8 cellular contexts compared by ENCODE assay signal in the genomic region with DNA sequence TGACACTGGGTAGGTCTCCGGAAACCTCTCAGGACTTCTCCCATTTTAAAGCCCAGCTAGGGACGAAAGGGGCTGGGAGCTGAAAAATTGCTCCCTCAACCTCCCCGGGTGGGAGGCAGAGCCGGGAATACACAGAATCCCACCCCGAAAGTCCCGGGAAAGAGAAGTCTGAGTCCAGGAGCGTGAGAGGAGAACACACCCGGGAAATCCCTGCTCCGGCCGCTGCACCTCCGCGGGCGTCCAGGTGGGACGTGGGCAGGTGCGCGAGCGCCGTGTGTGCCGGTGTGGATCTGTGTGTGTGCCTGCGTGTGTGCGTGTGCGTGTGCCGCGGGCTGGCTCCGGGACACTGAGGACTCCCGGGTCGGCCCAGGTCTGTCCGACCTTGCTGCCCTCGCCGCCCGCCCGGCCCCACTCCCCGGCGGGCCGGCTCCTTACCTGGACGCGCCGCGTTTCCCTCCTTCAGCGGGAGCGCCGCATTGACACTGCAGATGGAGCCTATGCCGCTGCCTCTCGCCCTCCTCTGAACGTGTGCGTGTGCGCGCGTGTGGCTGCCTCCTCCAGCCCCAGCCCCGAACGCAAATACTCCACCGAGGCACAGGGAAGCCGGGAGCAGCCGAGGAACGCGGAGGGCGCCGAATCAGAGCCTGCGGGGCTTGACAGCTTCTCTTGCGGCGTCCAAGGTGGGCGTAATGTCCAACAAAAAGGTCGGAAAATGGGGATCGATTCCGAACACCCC. TPM values are rescaled to one million over a fixed set of nuclear protein-coding genes. Genes with fewer than 3 reads are reported as not detected.
A peak's percentile ranks its signal among the peaks of the same experiment; 100 is the strongest.
DNase-seq lines count a peak whose midpoint lies in the region; ATAC-seq and TF ChIP-seq lines count a peak whose summit lies in the region.

A gene with protein sequence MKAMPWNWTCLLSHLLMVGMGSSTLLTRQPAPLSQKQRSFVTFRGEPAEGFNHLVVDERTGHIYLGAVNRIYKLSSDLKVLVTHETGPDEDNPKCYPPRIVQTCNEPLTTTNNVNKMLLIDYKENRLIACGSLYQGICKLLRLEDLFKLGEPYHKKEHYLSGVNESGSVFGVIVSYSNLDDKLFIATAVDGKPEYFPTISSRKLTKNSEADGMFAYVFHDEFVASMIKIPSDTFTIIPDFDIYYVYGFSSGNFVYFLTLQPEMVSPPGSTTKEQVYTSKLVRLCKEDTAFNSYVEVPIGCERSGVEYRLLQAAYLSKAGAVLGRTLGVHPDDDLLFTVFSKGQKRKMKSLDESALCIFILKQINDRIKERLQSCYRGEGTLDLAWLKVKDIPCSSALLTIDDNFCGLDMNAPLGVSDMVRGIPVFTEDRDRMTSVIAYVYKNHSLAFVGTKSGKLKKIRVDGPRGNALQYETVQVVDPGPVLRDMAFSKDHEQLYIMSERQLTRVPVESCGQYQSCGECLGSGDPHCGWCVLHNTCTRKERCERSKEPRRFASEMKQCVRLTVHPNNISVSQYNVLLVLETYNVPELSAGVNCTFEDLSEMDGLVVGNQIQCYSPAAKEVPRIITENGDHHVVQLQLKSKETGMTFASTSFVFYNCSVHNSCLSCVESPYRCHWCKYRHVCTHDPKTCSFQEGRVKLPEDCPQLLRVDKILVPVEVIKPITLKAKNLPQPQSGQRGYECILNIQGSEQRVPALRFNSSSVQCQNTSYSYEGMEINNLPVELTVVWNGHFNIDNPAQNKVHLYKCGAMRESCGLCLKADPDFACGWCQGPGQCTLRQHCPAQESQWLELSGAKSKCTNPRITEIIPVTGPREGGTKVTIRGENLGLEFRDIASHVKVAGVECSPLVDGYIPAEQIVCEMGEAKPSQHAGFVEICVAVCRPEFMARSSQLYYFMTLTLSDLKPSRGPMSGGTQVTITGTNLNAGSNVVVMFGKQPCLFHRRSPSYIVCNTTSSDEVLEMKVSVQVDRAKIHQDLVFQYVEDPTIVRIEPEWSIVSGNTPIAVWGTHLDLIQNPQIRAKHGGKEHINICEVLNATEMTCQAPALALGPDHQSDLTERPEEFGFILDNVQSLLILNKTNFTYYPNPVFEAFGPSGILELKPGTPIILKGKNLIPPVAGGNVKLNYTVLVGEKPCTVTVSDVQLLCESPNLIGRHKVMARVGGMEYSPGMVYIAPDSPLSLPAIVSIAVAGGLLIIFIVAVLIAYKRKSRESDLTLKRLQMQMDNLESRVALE (N-terminal part only) (minus strand): TSS at position 484 of the 736 bp plus-strand sequence. CDS start 67,777 bp downstream, outside the sequence.

- POLR2A ChIA-PET in HEK293 (lab: Yijun Ruan, JAX) = interaction anchor here (0.5 kb wide), 1 partner anchor 324 kb away, joined by 5 read pairs; no protein-coding TSS in a partner anchor
- POLR2A ChIA-PET in T-cell (lab: Charles Lee) = no interaction called here
- POLR2A ChIA-PET in RWPE1 (lab: Yijun Ruan, JAX; ENCODE audit: low non-redundant PET) = no interaction called here

- peak within 1 kb of the TSS; percentile 34; the same call in 1 of the 2 replicates for H3K27ac ChIP-seq in HEK293 (ENCODE audit: extremely low read depth, low read depth, low read length)
- H3K27ac ChIP-seq in gastroesophageal sphincter = peak within 1 kb of the TSS in 3 of 4 donors; percentile 45 to 75 (median 62)
- no peak within 1 kb of the TSS for H3K27ac ChIP-seq in ovary
- no peak within 1 kb of the TSS for H3K27ac ChIP-seq in RWPE1

- peak within 1 kb of the TSS; percentile 47 for H3K4me3 ChIP-seq in HEK293 (ENCODE audit: low read depth, low read length)
- H3K4me3 ChIP-seq in gastroesophageal sphincter = peak within 1 kb of the TSS; percentile 44 to 62
- H3K4me3 ChIP-seq in ovary = peak within 1 kb of the TSS; percentile 55

- DNase-seq in T-cell = peak in 1 of 34 experiments; percentile 4
- DNase-seq in ovary = peak; percentile 23 to 58 (median 37)
- no peak for DNase-seq in GOT3 (lab: John Stamatoyannopoulos, UW)
- no peak for DNase-seq in RWPE1 (ENCODE audit: low spot score)
- no peak for DNase-seq in UCSD-AML1 (lab: John Stamatoyannopoulos, UW; ENCODE audit: unreplicated experiment)

- peaks cover 3% of the 10 kb centered on the region; the same call in 1 of the 2 replicates for H3K4me1 ChIP-seq in HEK293 (ENCODE audit: control insufficient read depth, insufficient read depth, low read length)
- peaks cover 0 to 50% (median 18%) of the 10 kb centered on the region in 3 donors for H3K4me1 ChIP-seq in gastroesophageal sphincter
- no peaks in the 10 kb centered on the region for H3K4me1 ChIP-seq in ovary (ENCODE audit: insufficient read depth)

- TF ChIP-seq CTCF in HEK293 (tag by site-specific recombination; IDR thresholded peaks at IDR 0.05) (no peak; the same call in 1 of the 2 replicates), gastroesophageal sphincter (IDR thresholded peaks at IDR 0.05) (no peak), ovary (IDR thresholded peaks at IDR 0.05) (no peak), RWPE1 (conservative IDR thresholded peaks at IDR 0.05; ENCODE audit: low read depth) (no peak)

- WGBS in gastroesophageal sphincter (ENCODE audit: low coverage in 1 of 2), 2 donors = 0% methylated on average over 1 of the region's 65 CpGs; no CpG with 5 or more reads in 1 of the 2 donors
- 0 to 1% (median 0%) methylated on average over 46 to 65 of the region's 65 CpGs for WGBS in ovary, 3 donors

- TF ChIP-seq POLR2A in gastroesophageal sphincter (IDR thresholded peaks at IDR 0.05) (no peak), ovary (IDR thresholded peaks at IDR 0.05) (no peak)

- peaks cover 70 to 75% of the 10 kb centered on the region in 2 donors for H3K27me3 Mint-ChIP-seq in T-cell

- peaks cover 21 to 41% (median 38%) of the 10 kb centered on the region in 3 donors for H3K4me1 Mint-ChIP-seq in T-cell

- peak within 1 kb of the TSS; percentile 64 to 78 (median 73) for H3K4me3 Mint-ChIP-seq in T-cell

- H3K36me3 ChIP-seq in HEK293 (ENCODE audit: control insufficient read depth in 2 of 2, insufficient read depth in 1 of 2, low read length in 2 of 2) (no peaks in the 10 kb centered on the region), gastroesophageal sphincter (no peaks in the 10 kb centered on the region), ovary (no peaks in the 10 kb centered on the region)

- H3K27ac Mint-ChIP-seq in T-cell = no peak within 1 kb of the TSS

- CTCF ChIA-PET in HEK293 (lab: Yijun Ruan, JAX) = interaction anchor here (0.6 kb wide), 1 partner anchor 301 kb away, joined by 3 read pairs; no protein-coding TSS in a partner anchor
- CTCF ChIA-PET in T-cell (lab: Charles Lee) = no interaction called here
- CTCF ChIA-PET in RWPE1 (lab: Yijun Ruan, JAX) = interaction anchor here (0.6 kb wide), 1 partner anchor 783 kb away, joined by 3 read pairs; no protein-coding TSS in a partner anchor

- no peaks in the 10 kb centered on the region for H3K36me3 Mint-ChIP-seq in T-cell

- H3K9me3 ChIP-seq in HEK293 (ENCODE audit: control insufficient read depth, insufficient read depth, low read depth, low read length) (no peaks in the 10 kb centered on the region), gastroesophageal sphincter (no peaks in the 10 kb centered on the region), ovary (no peaks in the 10 kb centered on the region)

- TF ChIP-seq EP300 in gastroesophageal sphincter (IDR thresholded peaks at IDR 0.05) = no peak
- TF ChIP-seq EP300 in ovary (IDR thresholded peaks at IDR 0.05) = no peak

- peak in 2 of 4 experiments; percentile 27 to 28 for ATAC-seq in T-cell (replicated peaks in 1 of 4)
- no peak for ATAC-seq in gastroesophageal sphincter
- no peak for ATAC-seq in GM19463 (IDR thresholded peaks at IDR 0.05; ENCODE audit: unreplicated experiment)

- H3K27me3 ChIP-seq in gastroesophageal sphincter (peaks cover 44% of the 10 kb centered on the region), ovary (no peaks in the 10 kb centered on the region)

- intact Hi-C loops in ovary (cut with DNase I) = loop anchor here in 2 of 4 donors (2.0 to 10.0 kb wide), 2 partner anchors 257 to 631 kb away; no protein-coding TSS in a partner anchor

- H3K9me3 Mint-ChIP-seq in T-cell = no peaks in the 10 kb centered on the region

TF ChIP-seq in HEK293, 187 proteins besides CTCF, POLR2A, EP300 and RAD21 (continues in another document):
- peak; percentile 34; the same call in 1 of the 2 replicates for TF ChIP-seq GLIS2 (tag by site-specific recombination; IDR thresholded peaks at IDR 0.05)
- TF ChIP-seq, protein P1, sequence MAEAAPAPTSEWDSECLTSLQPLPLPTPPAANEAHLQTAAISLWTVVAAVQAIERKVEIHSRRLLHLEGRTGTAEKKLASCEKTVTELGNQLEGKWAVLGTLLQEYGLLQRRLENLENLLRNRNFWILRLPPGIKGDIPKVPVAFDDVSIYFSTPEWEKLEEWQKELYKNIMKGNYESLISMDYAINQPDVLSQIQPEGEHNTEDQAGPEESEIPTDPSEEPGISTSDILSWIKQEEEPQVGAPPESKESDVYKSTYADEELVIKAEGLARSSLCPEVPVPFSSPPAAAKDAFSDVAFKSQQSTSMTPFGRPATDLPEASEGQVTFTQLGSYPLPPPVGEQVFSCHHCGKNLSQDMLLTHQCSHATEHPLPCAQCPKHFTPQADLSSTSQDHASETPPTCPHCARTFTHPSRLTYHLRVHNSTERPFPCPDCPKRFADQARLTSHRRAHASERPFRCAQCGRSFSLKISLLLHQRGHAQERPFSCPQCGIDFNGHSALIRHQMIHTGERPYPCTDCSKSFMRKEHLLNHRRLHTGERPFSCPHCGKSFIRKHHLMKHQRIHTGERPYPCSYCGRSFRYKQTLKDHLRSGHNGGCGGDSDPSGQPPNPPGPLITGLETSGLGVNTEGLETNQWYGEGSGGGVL (tag by site-specific recombination; IDR thresholded peaks at IDR 0.05) = peak; percentile 20; the same call in 1 of the 2 replicates
- no peak for TF ChIP-seq OSR2 (tag by site-specific recombination; IDR thresholded peaks at IDR 0.05)
- 0 out of 2 replicates have a peak, but pooled peaks have one; percentile 11 for TF ChIP-seq KLF1 (tag by site-specific recombination; IDR thresholded peaks at IDR 0.05)
- TF ChIP-seq, protein P2, sequence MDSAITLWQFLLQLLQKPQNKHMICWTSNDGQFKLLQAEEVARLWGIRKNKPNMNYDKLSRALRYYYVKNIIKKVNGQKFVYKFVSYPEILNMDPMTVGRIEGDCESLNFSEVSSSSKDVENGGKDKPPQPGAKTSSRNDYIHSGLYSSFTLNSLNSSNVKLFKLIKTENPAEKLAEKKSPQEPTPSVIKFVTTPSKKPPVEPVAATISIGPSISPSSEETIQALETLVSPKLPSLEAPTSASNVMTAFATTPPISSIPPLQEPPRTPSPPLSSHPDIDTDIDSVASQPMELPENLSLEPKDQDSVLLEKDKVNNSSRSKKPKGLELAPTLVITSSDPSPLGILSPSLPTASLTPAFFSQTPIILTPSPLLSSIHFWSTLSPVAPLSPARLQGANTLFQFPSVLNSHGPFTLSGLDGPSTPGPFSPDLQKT (IDR thresholded peaks at IDR 0.05; ENCODE audit: borderline replicate concordance, low read depth, low read length) = no peak
- TF ChIP-seq ZNF529 (tag by site-specific recombination; IDR thresholded peaks at IDR 0.05; ENCODE audit: insufficient replicate concordance) = no peak
- no peak for TF ChIP-seq EGR2 (tag by site-specific recombination; IDR thresholded peaks at IDR 0.05; ENCODE audit: low read depth)

RNA-seq across cellular contexts. Expression of the gene that starts here (rescaled TPM):
- total RNA-seq in T-cell (1 to 10 TPM; 1.5 to 8.3 (median 4.8) TPM), gastroesophageal sphincter (10 to 100 TPM in 2 of 4 donors, 1 to 10 TPM in 2; 4.8 to 19.7 (median 10.7) TPM), ovary (10 to 100 TPM in 5 of 7 donors, 1 to 10 TPM in 2; 5.8 to 39.9 (median 16.6) TPM)
- 1 to 10 TPM; 5.1 to 7.1 TPM for polyA plus RNA-seq in ovary

Comparison
In these comparisons a context has a peak if more than half of its experiments do, and no peak if none do; other contexts are left out.
1. H3K27ac ChIP-seq: peak in HEK293 (single experiment) and gastroesophageal sphincter (3 of 4); none in ovary (0 of 2) and RWPE1 (single experiment).
2. DNase-seq: peak in ovary (5 of 5); none in GOT3 (single experiment), RWPE1 (single experiment) and UCSD-AML1 (single experiment).
3. CTCF ChIA-PET loops: an anchor here in HEK293 (0.6 kb wide) and RWPE1 (0.6 kb wide); none called in T-cell.
4. Peak in every context shown above with its lines, with median percentiles within 50 percentile points of each other: H3K4me3 ChIP-seq.